In genomic region chr6:71589254-71589653, GRCh38 we compare ENCODE assay signal across 23 cellular contexts.
"Had no signal": no experiment of that assay in that cellular context is flagged by ENCODE, and none has a peak within 500 bp of the region (broad histone marks: within the 10 kb centered on the region; RNA-seq: fewer than 3 reads in every experiment).

No MANE protein-coding gene starts in this region.

- DNase-seq: activated CD4-positive, alpha-beta memory T cell treated with anti-CD3 and anti-CD28 coated beads for 36 hours; activated CD4-positive, alpha-beta T cell treated with anti-CD3 and anti-CD28 coated beads for 36 hours; activated CD4-positive, alpha-beta T cell treated with anti-CD3 and anti-CD28 coated beads, Interleukin-2, amount 10 ng/mL, durations not matched to agents 24 days and 14 days; activated CD4-positive, CD25-positive, alpha-beta regulatory T cell; activated CD4-positive, CD25-positive, alpha-beta regulatory T cell treated with anti-CD3 and anti-CD28 coated beads, Interleukin-2, amount 50 U/mL, for 72 hours; activated CD8-positive, alpha-beta memory T cell treated with anti-CD3 and anti-CD28 coated beads, Interleukin-2, amount 10 ng/mL, durations not matched to agents 7 days and 5 days; activated CD8-positive, alpha-beta memory T cell treated with anti-CD3 and anti-CD28 coated beads, Interleukin-2, amount 50 U/mL, for 4 hours; activated CD8-positive, alpha-beta T cell treated with anti-CD3 and anti-CD28 coated beads, Interleukin-2, amount 10 ng/mL, durations not matched to agents 7 days and 5 days; activated gamma-delta T cell; activated naive CD4-positive, alpha-beta T cell; activated naive CD4-positive, alpha-beta T cell treated with anti-CD3 and anti-CD28 coated beads, Interleukin-2, amount 10 ng/mL, durations not matched to agents 7 days and 5 days; activated naive CD8-positive, alpha-beta T cell treated with anti-CD3 and anti-CD28 coated beads, Interleukin-2, amount 10 ng/mL, durations not matched to agents 7 days and 5 days; activated T-cell treated with anti-CD3 and anti-CD28 coated beads, Interleukin-2, amount 50 U/mL, for 1 hour; activated T-cell treated with anti-CD3 and anti-CD28 coated beads, Interleukin-2, amount 50 U/mL, for 72 hours; colonic mucosa; effector CD8-positive, alpha-beta T cell; gastrocnemius medialis; glutamatergic neuron; heart left ventricle; T-helper 2 cell had no signal

- H3K27me3 ChIP-seq: ascending aorta, colonic mucosa, gastrocnemius medialis had no signal

- H3K4me1 ChIP-seq: ascending aorta, colonic mucosa, gastrocnemius medialis, heart left ventricle had no signal

- H3K4me3 ChIP-seq: ascending aorta, colonic mucosa, gastrocnemius medialis, heart left ventricle had no signal

- H3K27ac ChIP-seq: ascending aorta, colonic mucosa, gastrocnemius medialis, heart left ventricle had no signal

- H3K9me3 ChIP-seq: ascending aorta, colonic mucosa, gastrocnemius medialis, heart left ventricle had no signal

- H3K36me3 ChIP-seq: ascending aorta, colonic mucosa, gastrocnemius medialis, heart left ventricle had no signal

- ATAC-seq: activated CD4-positive, alpha-beta T cell treated with anti-CD3 and anti-CD28 coated beads for 36 hours; activated CD8-positive, alpha-beta memory T cell treated with anti-CD3 and anti-CD28 coated beads, Interleukin-2, amount 10 ng/mL, durations not matched to agents 7 days and 5 days; activated CD8-positive, alpha-beta T cell treated with anti-CD3 and anti-CD28 coated beads, Interleukin-2, amount 10 ng/mL, durations not matched to agents 7 days and 5 days; activated naive CD4-positive, alpha-beta T cell treated with anti-CD3 and anti-CD28 coated beads, Interleukin-2, amount 50 U/mL, for 72 hours; activated T-cell treated with anti-CD3 and anti-CD28 coated beads, Interleukin-2, amount 50 U/mL, for 72 hours; esophagus mucosa; gastrocnemius medialis; heart left ventricle had no signal
